Comparison of ENCODE assay signal across 10 cellular contexts in the genomic region with DNA sequence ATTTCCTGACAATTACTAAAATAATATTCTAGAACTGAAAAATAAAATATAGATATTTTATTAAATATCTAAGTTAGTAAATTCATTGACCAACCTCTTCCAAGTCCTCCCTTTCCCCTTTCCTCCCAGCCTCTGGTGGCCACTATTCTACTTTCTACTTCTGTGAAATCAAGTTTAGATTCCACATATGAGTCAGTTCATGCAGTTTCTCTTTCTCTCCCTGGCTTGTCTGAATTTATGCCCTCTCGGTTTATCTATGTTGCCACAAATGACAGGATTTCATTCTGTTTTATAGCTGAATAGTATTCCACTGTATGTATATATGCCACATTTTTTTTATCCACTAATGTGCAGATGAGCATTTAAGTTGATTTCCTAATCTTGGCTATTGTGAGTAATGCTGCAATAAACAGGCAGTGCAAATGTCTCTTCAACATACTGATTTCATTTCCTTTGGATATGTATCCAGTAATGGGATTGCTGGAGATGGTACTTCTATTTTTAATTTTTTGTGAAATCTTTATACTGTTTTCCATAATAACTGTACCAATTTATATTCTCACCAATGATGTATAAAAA.
DNase-seq lines count a peak whose midpoint lies in the region; ATAC-seq and TF ChIP-seq lines count a peak whose summit lies in the region.
"Had no signal": no experiment of that assay in that cellular context is flagged by ENCODE, and none has a peak within 500 bp of the region (broad histone marks: within the 10 kb centered on the region; RNA-seq: fewer than 3 reads in every experiment).

No MANE protein-coding gene starts in this region.

- CTCF ChIA-PET in GM10248 (lab: Yijun Ruan, JAX) = interaction anchor here (1.0 kb wide), 1 partner anchor 12 kb away, joined by 3 read pairs; no protein-coding TSS in a partner anchor

- H3K36me3 Mint-ChIP-seq in activated naive CD8-positive, alpha-beta T cell treated with anti-CD3 and anti-CD28 coated beads, Interleukin-2, amount 50 U/mL, for 24 hours (ENCODE audit: low read depth) = no peaks in the 10 kb centered on the region
- H3K36me3 Mint-ChIP-seq: CD4-positive, CD25-positive, alpha-beta regulatory T cell had no signal

- POLR2A ChIA-PET in GM10248 (lab: Yijun Ruan, JAX) = no interaction called here

- DNase-seq in GM10248 (ENCODE audit: extremely low spot score) (peak; percentile 44), NCI-H524 treated with DMSO at 0.1 percent for 48 hours (lab: John Stamatoyannopoulos, UW) (no peak), SIG-M5 (lab: John Stamatoyannopoulos, UW) (no peak), NCI-H2081 (lab: John Stamatoyannopoulos, UW) (no peak), putamen (ENCODE audit: low spot score) (no peak)
- no peak for DNase-seq in activated naive CD8-positive, alpha-beta T cell treated with anti-CD3 and anti-CD28 coated beads, Interleukin-2, amount 50 U/mL, for 24 hours
- DNase-seq: H9 had no signal

- no peaks in the 10 kb centered on the region for H3K9me3 Mint-ChIP-seq in activated naive CD8-positive, alpha-beta T cell treated with anti-CD3 and anti-CD28 coated beads, Interleukin-2, amount 50 U/mL, for 24 hours
- H3K9me3 Mint-ChIP-seq: H9 had no signal

- peaks cover 7% of the 10 kb centered on the region for H3K4me1 Mint-ChIP-seq in activated naive CD8-positive, alpha-beta T cell treated with anti-CD3 and anti-CD28 coated beads, Interleukin-2, amount 50 U/mL, for 24 hours
- H3K4me1 Mint-ChIP-seq: CD4-positive, CD25-positive, alpha-beta regulatory T cell; H9 had no signal

- H3K27ac Mint-ChIP-seq in activated naive CD8-positive, alpha-beta T cell treated with anti-CD3 and anti-CD28 coated beads, Interleukin-2, amount 50 U/mL, for 24 hours = no peak overlapping the region
- H3K27ac Mint-ChIP-seq: H9 had no signal

- no peak for TF ChIP-seq CTCF in GM10248 (IDR thresholded peaks at IDR 0.05; ENCODE audit: control extremely low read depth, extremely low read depth, low read depth, missing control alignments)

- ATAC-seq in GM19372 (IDR thresholded peaks at IDR 0.05; ENCODE audit: low read depth, unreplicated experiment) (peak; percentile 91), HG02970 (IDR thresholded peaks at IDR 0.05; ENCODE audit: low FRiP score, unreplicated experiment) (peak; percentile 90)
- peak; percentile 65 for ATAC-seq in activated naive CD8-positive, alpha-beta T cell treated with anti-CD3 and anti-CD28 coated beads, Interleukin-2, amount 50 U/mL, for 24 hours

- no peak overlapping the region for H3K4me3 Mint-ChIP-seq in activated naive CD8-positive, alpha-beta T cell treated with anti-CD3 and anti-CD28 coated beads, Interleukin-2, amount 50 U/mL, for 24 hours
- H3K4me3 Mint-ChIP-seq: CD4-positive, CD25-positive, alpha-beta regulatory T cell; H9 had no signal

- H3K27me3 Mint-ChIP-seq in activated naive CD8-positive, alpha-beta T cell treated with anti-CD3 and anti-CD28 coated beads, Interleukin-2, amount 50 U/mL, for 24 hours = peaks cover 2% of the 10 kb centered on the region
